In the genomic region with DNA sequence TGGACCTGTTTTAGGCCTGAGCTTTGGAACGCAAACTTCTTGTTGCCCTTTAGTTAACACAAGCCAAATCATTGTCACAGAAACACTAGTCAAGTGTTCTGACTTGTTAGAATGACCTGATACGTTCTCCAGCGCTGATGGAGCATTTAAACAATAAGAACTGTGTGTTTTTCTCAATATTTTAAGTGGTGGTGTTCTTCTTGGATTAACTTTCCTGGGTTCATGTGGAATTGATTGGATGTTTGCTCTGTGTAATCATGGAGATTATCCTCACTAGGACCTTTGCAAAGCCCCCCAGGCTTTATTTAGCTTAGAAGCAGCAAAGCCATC, we compare ENCODE assay signal across 8 cellular contexts. TPM values are rescaled to one million over a fixed set of nuclear protein-coding genes. Genes with fewer than 3 reads are reported as not detected.
DNase-seq lines count a peak whose midpoint lies in the region; ATAC-seq and TF ChIP-seq lines count a peak whose summit lies in the region.

No MANE protein-coding gene starts in this region.

- peaks cover 4% of the 10 kb centered on the region; the same call in 1 of the 2 replicates for H4K20me1 ChIP-seq in PC-9 (ENCODE audit: insufficient read depth)

- no peaks in the 10 kb centered on the region for H3K9me3 ChIP-seq in CD8-positive, alpha-beta T cell (ENCODE audit: low read length)
- H3K9me3 ChIP-seq in PC-9 (ENCODE audit: insufficient read depth, low read depth), result no peaks in the 10 kb centered on the region

- H3K4me1 ChIP-seq in CD8-positive, alpha-beta T cell (ENCODE audit: insufficient read depth, low read length), result peaks cover 13% of the 10 kb centered on the region
- H3K4me1 ChIP-seq in PC-9 (replicated peaks; ENCODE audit: insufficient read depth), result peaks cover 32% of the 10 kb centered on the region

- H3K27me3 Mint-ChIP-seq in CD8-positive, alpha-beta T cell (ENCODE audit: low read depth), result peaks cover 8% of the 10 kb centered on the region
- H3K27me3 Mint-ChIP-seq in endothelial cell (ENCODE audit: unreplicated experiment), result peaks cover 19% of the 10 kb centered on the region
- H3K27me3 Mint-ChIP-seq in osteocyte (ENCODE audit: unreplicated experiment), result no peaks in the 10 kb centered on the region

- no peaks in the 10 kb centered on the region for H3K27me3 ChIP-seq in CD8-positive, alpha-beta T cell (ENCODE audit: insufficient read depth, low read length)
- no peaks in the 10 kb centered on the region for H3K27me3 ChIP-seq in PC-9 (ENCODE audit: insufficient read depth, low read depth)

- peaks cover 19% of the 10 kb centered on the region for H3F3A ChIP-seq in PC-9 (ENCODE audit: insufficient read depth, low read depth)

- no peak for DNase-seq in CD8-positive, alpha-beta T cell
- DNase-seq in PC-9, result no peak
- DNase-seq in endothelial cell (ENCODE audit: low spot score), result no peak
- no peak for DNase-seq in osteocyte (ENCODE audit: extremely low spot score, unreplicated experiment)
- DNase-seq in kidney tubule cell (ENCODE audit: low spot score), result no peak
- no peak for DNase-seq in activated effector memory CD4-positive, alpha-beta T cell treated with Interleukin-2 at 50 U/mL for 16 hours
- DNase-seq in DMS53 (lab: John Stamatoyannopoulos, UW), result no peak

- no peak for ATAC-seq in CD8-positive, alpha-beta T cell
- no peak for ATAC-seq in GM18519 (IDR thresholded peaks at IDR 0.05; ENCODE audit: low FRiP score, unreplicated experiment)

- H3K36me3 Mint-ChIP-seq in CD8-positive, alpha-beta T cell, result peaks cover 10% of the 10 kb centered on the region
- H3K36me3 Mint-ChIP-seq in endothelial cell (ENCODE audit: low read depth, unreplicated experiment), result no peaks in the 10 kb centered on the region
- no peaks in the 10 kb centered on the region for H3K36me3 Mint-ChIP-seq in osteocyte (ENCODE audit: unreplicated experiment)

- H3K36me3 ChIP-seq in CD8-positive, alpha-beta T cell (ENCODE audit: insufficient read depth, low read length), result no peaks in the 10 kb centered on the region
- no peaks in the 10 kb centered on the region for H3K36me3 ChIP-seq in PC-9 (ENCODE audit: low read depth)

- no peak overlapping the region for H3K27ac Mint-ChIP-seq in CD8-positive, alpha-beta T cell
- H3K27ac Mint-ChIP-seq in endothelial cell (ENCODE audit: unreplicated experiment) (peak overlapping the region; percentile 50), osteocyte (ENCODE audit: unreplicated experiment) (peak overlapping the region; percentile 29)

- peak overlapping the region; percentile 88 for H3K4me3 ChIP-seq in CD8-positive, alpha-beta T cell (ENCODE audit: low read depth, low read length)
- peak overlapping the region; percentile 86 for H3K4me3 ChIP-seq in PC-9

- peaks cover 66% of the 10 kb centered on the region for H3K79me2 ChIP-seq in PC-9 (ENCODE audit: low read depth)

- H2AFZ ChIP-seq in PC-9, result peak overlapping the region; percentile 92

- H3K4me3 Mint-ChIP-seq in CD8-positive, alpha-beta T cell, result peak overlapping the region; percentile 96
- H3K4me3 Mint-ChIP-seq in endothelial cell (ENCODE audit: unreplicated experiment), result peak overlapping the region; percentile 99
- peak overlapping the region; percentile 98 for H3K4me3 Mint-ChIP-seq in osteocyte (ENCODE audit: unreplicated experiment)

- CTCF ChIA-PET in CD8-positive, alpha-beta T cell (lab: Charles Lee), result interaction anchor here (0.8 kb wide), 1 partner anchor 71 kb away, joined by 3 read pairs; no protein-coding TSS in a partner anchor
- CTCF ChIA-PET in PC-9 (lab: Charles Lee), result interaction anchor here (0.8 to 5.0 kb wide), 3 partner anchors 68 to 160 kb away, joined by 3 to 23 read pairs (median 4); no protein-coding TSS in a partner anchor

- BruUV-seq in PC-9 (replicated peaks; lab: Mats Ljungman, UMichigan), result no TSS peak

- no peaks in the 10 kb centered on the region for H3K9me2 ChIP-seq in PC-9 (ENCODE audit: insufficient read depth)

- H3K27ac ChIP-seq in CD8-positive, alpha-beta T cell (ENCODE audit: low read depth, low read length), result no peak overlapping the region
- peak overlapping the region; percentile 70 for H3K27ac ChIP-seq in PC-9

- H3K4me1 Mint-ChIP-seq in CD8-positive, alpha-beta T cell (ENCODE audit: low read depth), result peaks cover 27% of the 10 kb centered on the region
- peaks cover 29% of the 10 kb centered on the region for H3K4me1 Mint-ChIP-seq in endothelial cell (ENCODE audit: unreplicated experiment)
- H3K4me1 Mint-ChIP-seq in osteocyte (ENCODE audit: unreplicated experiment), result peaks cover 43% of the 10 kb centered on the region

- no peaks in the 10 kb centered on the region for H3K9me3 Mint-ChIP-seq in CD8-positive, alpha-beta T cell
- H3K9me3 Mint-ChIP-seq in endothelial cell (ENCODE audit: unreplicated experiment), result no peaks in the 10 kb centered on the region
- H3K9me3 Mint-ChIP-seq in osteocyte (ENCODE audit: unreplicated experiment), result no peaks in the 10 kb centered on the region

- POLR2A ChIA-PET in CD8-positive, alpha-beta T cell (lab: Charles Lee), result interaction anchor here (1.1 to 1.2 kb wide), 2 partner anchors 11 to 801 kb away, joined by 3 read pairs; partner anchors contain the start of gene GSTA4
- POLR2A ChIA-PET in PC-9 (lab: Charles Lee; ENCODE audit: unreplicated experiment), result interaction anchor here (0.5 to 1.1 kb wide), 3 partner anchors 181 to 637 kb away, joined by 4 to 20 read pairs (median 6); no protein-coding TSS in a partner anchor

- intact Hi-C loops in CD8-positive, alpha-beta T cell (cut with DNase I, micrococcal nuclease), result loop anchor here (5.0 to 10.0 kb wide), 4 partner anchors 249 to 1434 kb away; partner anchors contain the start of genes GCLC (in 1 of the 2), GSTA4 (in 1 of the 2) and PAQR8 (in 1 of the 2)
- intact Hi-C loops in PC-9 (cut with micrococcal nuclease; ENCODE audit: unreplicated experiment), result loop anchor here (10.0 kb wide), 2 partner anchors 142 to 302 kb away; no protein-coding TSS in a partner anchor

- TF ChIP-seq CTCF in CD8-positive, alpha-beta T cell (IDR thresholded peaks at IDR 0.05), result no peak
- TF ChIP-seq CTCF in PC-9 (conservative IDR thresholded peaks at IDR 0.05) (no peak), endothelial cell (IDR thresholded peaks at IDR 0.05; ENCODE audit: unreplicated experiment) (no peak), osteocyte (IDR thresholded peaks at IDR 0.05) (no peak)

- peak overlapping the region; percentile 85 for H3K4me2 ChIP-seq in PC-9

RNA-seq across cellular contexts. Expression of gene LRRC1, which starts 1.6 kb away (rescaled TPM):
- under 1 TPM; 0.47 to 0.87 TPM for total RNA-seq in CD8-positive, alpha-beta T cell
- total RNA-seq in PC-9 (2021), result 23.0 and 26.4 TPM in 2 replicates
- total RNA-seq in endothelial cell (ENCODE audit: unreplicated experiment), result 7.5 TPM
- 7.4 and 7.6 TPM in 2 replicates for total RNA-seq in osteocyte
